16 cellular contexts compared by ENCODE assay signal in the genomic region with DNA sequence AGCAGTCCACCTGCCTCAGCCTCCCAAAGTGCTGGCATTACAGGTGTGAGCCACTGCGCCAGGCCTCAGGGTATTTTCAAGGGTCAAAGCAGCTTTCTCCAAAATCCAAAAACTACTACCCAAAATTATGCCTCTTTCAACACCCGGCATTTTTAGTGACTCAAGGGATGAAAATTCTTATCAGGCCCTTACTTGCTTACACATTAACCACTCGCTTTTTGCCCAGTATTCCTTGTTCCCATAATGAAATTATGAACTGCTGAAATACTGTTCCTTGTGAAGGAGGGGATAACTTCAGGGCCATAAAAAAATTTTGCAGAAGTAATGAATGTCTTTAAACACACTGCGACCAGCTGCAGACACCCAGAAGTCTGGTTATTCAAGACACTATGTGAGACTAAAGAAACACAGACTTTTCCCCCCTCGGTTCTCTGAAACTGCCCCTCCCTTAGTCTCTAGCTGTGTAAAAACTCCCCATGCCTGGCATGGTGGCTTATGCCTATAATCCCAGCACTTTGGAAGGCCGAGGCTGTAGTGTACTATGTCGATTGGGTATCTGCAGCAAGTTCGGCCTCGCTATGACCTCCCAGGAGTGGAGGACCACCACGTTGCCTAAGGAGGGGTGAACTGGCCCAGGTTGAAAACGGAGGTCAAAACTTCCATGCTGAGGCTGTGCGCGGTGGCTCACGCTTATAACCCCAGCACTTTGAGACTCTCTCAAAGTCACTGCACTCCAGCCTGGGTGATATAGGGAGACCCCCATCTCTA. TPM values are rescaled to one million over a fixed set of nuclear protein-coding genes. Genes with fewer than 3 reads are reported as not detected.
DNase-seq lines count a peak whose midpoint lies in the region; ATAC-seq, FAIRE-seq and TF ChIP-seq lines count a peak whose summit lies in the region.
"Had no signal": no experiment of that assay in that cellular context is flagged by ENCODE, and none has a peak within 500 bp of the region (broad histone marks: within the 10 kb centered on the region; RNA-seq: fewer than 3 reads in every experiment).

No MANE protein-coding gene starts in this region.

- TF ChIP-seq CTCF in cardiac muscle cell (IDR thresholded peaks at IDR 0.05; ENCODE audit: low read depth, low read length): no peak
- no peak for TF ChIP-seq CTCF in right atrium auricular region (IDR thresholded peaks at IDR 0.05)
- TF ChIP-seq CTCF in foreskin keratinocyte (conservative IDR thresholded peaks at IDR 0.05): no peak

- no peaks in the 10 kb centered on the region for H3K27me3 Mint-ChIP-seq in stimulated activated naive B cell treated with anti-CD40 and anti-IgM and Interleukin-4, amounts not matched to agents 10 μg/mL and 1 μg/mL and 100 μg/mL, for 72 hours
- H3K27me3 Mint-ChIP-seq: activated naive CD8-positive, alpha-beta T cell treated with anti-CD3 and anti-CD28 coated beads, Interleukin-2, amount 10 ng/mL, durations not matched to agents 7 days and 5 days had no signal

- DNase-seq in cardiac muscle cell (ENCODE audit: low read depth in 1 of 2, low spot score in 1 of 2): peak in 1 of 2 donors; percentile 36
- no peak for DNase-seq in right atrium auricular region (ENCODE audit: low spot score)
- peak; percentile 49 for DNase-seq in RKO (ENCODE audit: low spot score)
- DNase-seq in foreskin keratinocyte: peak in 1 of 2 donors; percentile 65
- no peak for DNase-seq in stimulated activated naive B cell treated with anti-CD40 and anti-IgM and Interleukin-4, amounts not matched to agents 10 μg/mL and 1 μg/mL and 100 μg/mL, for 72 hours
- DNase-seq in NCI-H748 treated with DMSO at 0.1 percent for 48 hours (lab: John Stamatoyannopoulos, UW): no peak
- DNase-seq in GM12891 (ENCODE audit: insufficient read length, low spot score): no peak
- DNase-seq: activated naive CD8-positive, alpha-beta T cell treated with anti-CD3 and anti-CD28 coated beads, Interleukin-2, amount 10 ng/mL, durations not matched to agents 7 days and 5 days; GF-D8; NCI-H2171 treated with DMSO at 0.1 percent for 48 hours; T1000 had no signal

- H3K27ac Mint-ChIP-seq in stimulated activated naive B cell treated with anti-CD40 and anti-IgM and Interleukin-4, amounts not matched to agents 10 μg/mL and 1 μg/mL and 100 μg/mL, for 72 hours: peak overlapping the region; percentile 44

- H3K4me1 ChIP-seq in cardiac muscle cell (ENCODE audit: low read depth) (no peaks in the 10 kb centered on the region), right atrium auricular region (no peaks in the 10 kb centered on the region), foreskin keratinocyte (no peaks in the 10 kb centered on the region)
- H3K4me1 ChIP-seq: Peyer's patch had no signal

- peak overlapping the region; percentile 6 for H3K27ac ChIP-seq in cardiac muscle cell
- H3K27ac ChIP-seq in right atrium auricular region: no peak overlapping the region
- H3K27ac ChIP-seq in foreskin keratinocyte: no peak overlapping the region
- H3K27ac ChIP-seq: Peyer's patch had no signal

- no peaks in the 10 kb centered on the region for H3K27me3 ChIP-seq in cardiac muscle cell
- H3K27me3 ChIP-seq in right atrium auricular region: no peaks in the 10 kb centered on the region
- no peaks in the 10 kb centered on the region for H3K27me3 ChIP-seq in foreskin keratinocyte
- H3K27me3 ChIP-seq: Peyer's patch had no signal

- H3K4me1 Mint-ChIP-seq in stimulated activated naive B cell treated with anti-CD40 and anti-IgM and Interleukin-4, amounts not matched to agents 10 μg/mL and 1 μg/mL and 100 μg/mL, for 72 hours: peaks cover 17 to 25% of the 10 kb centered on the region in 2 donors

- no peak for FAIRE-seq in GM12891 (lab: Jason Lieb, UNC)

- TF ChIP-seq POLR2A in GM12891 (IDR thresholded peaks at IDR 0.05; ENCODE audit: low read depth, low read length): no peak

- H3K9me3 ChIP-seq in cardiac muscle cell (ENCODE audit: low read depth) (no peaks in the 10 kb centered on the region), right atrium auricular region (no peaks in the 10 kb centered on the region)
- H3K9me3 ChIP-seq: Peyer's patch had no signal

- no peaks in the 10 kb centered on the region for H3K9me3 Mint-ChIP-seq in stimulated activated naive B cell treated with anti-CD40 and anti-IgM and Interleukin-4, amounts not matched to agents 10 μg/mL and 1 μg/mL and 100 μg/mL, for 72 hours
- H3K9me3 Mint-ChIP-seq: activated naive CD8-positive, alpha-beta T cell treated with anti-CD3 and anti-CD28 coated beads, Interleukin-2, amount 10 ng/mL, durations not matched to agents 7 days and 5 days had no signal

- H3K36me3 ChIP-seq in cardiac muscle cell (peaks cover 27% of the 10 kb centered on the region), right atrium auricular region (peaks cover 33% of the 10 kb centered on the region)

- peak; percentile 71 for ATAC-seq in foreskin keratinocyte
- peak in 1 of 2 donors; percentile 14 for ATAC-seq in stimulated activated naive B cell treated with anti-CD40 and anti-IgM and Interleukin-4, amounts not matched to agents 10 μg/mL and 1 μg/mL and 100 μg/mL, for 72 hours (replicated peaks)
- no peak for ATAC-seq in GM18502 (IDR thresholded peaks at IDR 0.05; ENCODE audit: poor library complexity, unreplicated experiment)

- peaks cover 30% of the 10 kb centered on the region in 2 donors for H3K36me3 Mint-ChIP-seq in stimulated activated naive B cell treated with anti-CD40 and anti-IgM and Interleukin-4, amounts not matched to agents 10 μg/mL and 1 μg/mL and 100 μg/mL, for 72 hours

- H3K4me3 ChIP-seq in cardiac muscle cell (no peak overlapping the region), right atrium auricular region (no peak overlapping the region)
- H3K4me3 ChIP-seq: Peyer's patch had no signal

- no peak overlapping the region for H3K4me3 Mint-ChIP-seq in stimulated activated naive B cell treated with anti-CD40 and anti-IgM and Interleukin-4, amounts not matched to agents 10 μg/mL and 1 μg/mL and 100 μg/mL, for 72 hours
- H3K4me3 Mint-ChIP-seq: activated naive CD8-positive, alpha-beta T cell treated with anti-CD3 and anti-CD28 coated beads, Interleukin-2, amount 10 ng/mL, durations not matched to agents 7 days and 5 days had no signal

TF ChIP-seq in GM12891, 5 proteins besides CTCF, POLR2A, EP300 and RAD21:
- TF ChIP-seq POU2F2 (IDR thresholded peaks at IDR 0.05; ENCODE audit: low read depth, low read length) (no peak), PAX5 (IDR thresholded peaks at IDR 0.05; ENCODE audit: insufficient read depth, low read length, severe bottlenecking) (no peak), POLR2AphosphoS5 (IDR thresholded peaks at IDR 0.05; ENCODE audit: low read depth, low read length) (no peak), SPI1 (IDR thresholded peaks at IDR 0.05; ENCODE audit: low read depth, low read length) (no peak), TAF1 (IDR thresholded peaks at IDR 0.05; ENCODE audit: low read depth, low read length) (no peak)
TF ChIP-seq in GM12891: peak in this region for 0.

RNA-seq across cellular contexts. Expression of a gene that starts 12.0 kb away (rescaled TPM):
- total RNA-seq in cardiac muscle cell: not detected in 2 replicates
- 0.67 TPM in 1 of 2 replicates, not detected in the other for polyA plus RNA-seq in cardiac muscle cell
- not detected for total RNA-seq in right atrium auricular region
- total RNA-seq in foreskin keratinocyte: not detected in 2 replicates
- polyA plus RNA-seq in foreskin keratinocyte: not detected in 2 replicates
- not detected for polyA plus RNA-seq in GM12891 (2012; ENCODE audit: low read depth, missing spikeins)
- total RNA-seq: activated CD8-positive, alpha-beta memory T cell treated with anti-CD3 and anti-CD28 coated beads for 36 hours; activated naive CD8-positive, alpha-beta T cell treated with anti-CD3 and anti-CD28 coated beads, Interleukin-2, amount 10 ng/mL, durations not matched to agents 7 days and 5 days; dermis microvascular lymphatic vessel endothelial cell; lower leg skin; Peyer's patch had no signal

RNA-seq across cellular contexts. Expression of a gene that starts 25.6 kb away (rescaled TPM):
- total RNA-seq in cardiac muscle cell (180 and 189 TPM in 2 replicates), right atrium auricular region (10 to 100 TPM; 57.8 to 78.7 TPM), foreskin keratinocyte (267 and 292 TPM in 2 replicates)
- polyA plus RNA-seq in cardiac muscle cell (111 and 130 TPM in 2 replicates), foreskin keratinocyte (155 and 182 TPM in 2 replicates)
- polyA plus RNA-seq in GM12891 (2012; ENCODE audit: low read depth, missing spikeins): 143 TPM

RNA-seq across cellular contexts. Expression of a gene that starts 53.5 kb away (rescaled TPM):
- total RNA-seq in cardiac muscle cell (8.8 and 9.0 TPM in 2 replicates), right atrium auricular region (1 to 10 TPM; 3.9 to 4.9 TPM), foreskin keratinocyte (2.7 and 3.0 TPM in 2 replicates)
- polyA plus RNA-seq in cardiac muscle cell (5.3 and 6.0 TPM in 2 replicates), foreskin keratinocyte (1.5 and 2.3 TPM in 2 replicates)
- polyA plus RNA-seq in GM12891 (2012; ENCODE audit: low read depth, missing spikeins): 0.83 TPM
